In the genomic region with DNA sequence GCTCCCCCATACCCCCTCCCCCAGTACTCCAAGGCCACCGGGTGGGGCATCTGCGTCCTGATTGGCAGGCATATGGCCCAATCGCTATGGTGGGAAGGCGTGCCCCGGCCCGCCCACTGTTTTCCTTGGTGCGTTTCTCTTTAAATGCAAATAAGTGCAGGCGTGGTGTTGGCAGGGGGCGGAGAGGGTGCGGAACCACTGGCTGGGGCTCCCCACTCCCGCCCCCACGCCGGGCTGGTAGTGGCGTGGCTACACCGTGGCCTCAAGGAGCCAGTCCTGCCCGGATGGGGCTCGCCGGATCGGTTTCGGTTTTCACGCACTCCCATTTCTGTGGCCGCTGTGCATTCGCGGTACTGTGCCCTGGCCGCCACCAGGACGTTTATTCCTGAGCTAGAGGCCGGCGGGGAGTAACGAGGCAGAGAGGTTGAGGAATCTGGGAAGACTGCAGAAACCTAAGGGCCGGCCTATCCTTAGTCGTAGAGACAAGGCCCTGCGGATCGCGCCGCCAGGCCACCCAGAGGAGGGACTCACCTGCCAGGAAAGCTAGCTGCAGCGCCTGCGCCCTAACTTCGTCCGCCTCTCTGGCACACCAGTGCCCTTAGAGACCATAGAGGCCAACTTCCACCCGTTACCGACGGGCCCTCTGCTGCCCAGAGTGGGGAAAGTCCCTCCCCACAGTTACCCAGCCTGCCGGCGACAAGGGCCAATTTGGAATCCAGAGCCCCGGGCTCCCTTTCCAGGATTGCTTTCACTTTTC, we compare ENCODE assay signal across 1 cellular context.
A peak's percentile ranks its signal among the peaks of the same experiment; 100 is the strongest.
TF ChIP-seq lines count a peak whose summit lies in the region.

No MANE protein-coding gene starts in this region.

TF ChIP-seq in HepG2, 621 proteins besides CTCF, POLR2A, EP300 and RAD21 (continued from another document and continues in another):
- TF ChIP-seq, protein P1, sequence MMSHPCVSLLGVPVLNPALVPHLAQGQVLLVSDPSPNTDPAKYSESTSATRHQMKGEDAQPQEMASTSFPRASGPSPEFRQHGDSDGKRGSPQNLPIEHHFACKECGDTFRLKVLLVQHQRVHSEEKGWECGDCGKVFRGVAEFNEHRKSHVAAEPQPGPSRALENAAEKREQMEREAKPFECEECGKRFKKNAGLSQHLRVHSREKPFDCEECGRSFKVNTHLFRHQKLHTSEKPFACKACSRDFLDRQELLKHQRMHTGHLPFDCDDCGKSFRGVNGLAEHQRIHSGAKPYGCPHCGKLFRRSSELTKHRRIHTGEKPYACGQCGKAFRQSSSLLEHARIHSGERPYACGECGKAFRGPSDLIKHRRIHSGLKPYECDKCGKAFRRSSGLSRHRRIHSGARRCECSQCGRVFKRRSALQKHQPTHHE (CRISPR knock-in tag; IDR thresholded peaks at IDR 0.05; ENCODE audit: borderline replicate concordance): no peak
- TF ChIP-seq NCOA1 (CRISPR knock-in tag; IDR thresholded peaks at IDR 0.05) (no peak), SMARCE1 (IDR thresholded peaks at IDR 0.05; ENCODE audit: borderline replicate concordance) (no peak), ZNF3 (CRISPR knock-in tag; IDR thresholded peaks at IDR 0.05) (no peak), GABPB1 (CRISPR knock-in tag; IDR thresholded peaks at IDR 0.05) (peak; percentile 55; the same call in 1 of the 2 replicates), AHR (CRISPR knock-in tag; IDR thresholded peaks at IDR 0.05) (no peak), NKX3-1 (CRISPR knock-in tag; IDR thresholded peaks at IDR 0.05) (no peak), KLF11 (CRISPR knock-in tag; IDR thresholded peaks at IDR 0.05) (no peak), MYC (CRISPR knock-in tag; IDR thresholded peaks at IDR 0.05; ENCODE audit: borderline replicate concordance) (peak; percentile 29; the same call in 1 of the 2 replicates), SUZ12 (IDR thresholded peaks at IDR 0.05; ENCODE audit: low read depth, low read length) (no peak), ZNF136 (CRISPR knock-in tag; IDR thresholded peaks at IDR 0.05; ENCODE audit: low read depth) (no peak), SMAD3 (CRISPR knock-in tag; IDR thresholded peaks at IDR 0.05) (no peak), HDAC2 (CRISPR knock-in tag; IDR thresholded peaks at IDR 0.05) (no peak), ZSCAN22 (CRISPR knock-in tag; IDR thresholded peaks at IDR 0.05) (no peak), SYNCRIP (IDR thresholded peaks at IDR 0.05; ENCODE audit: insufficient read depth, low read depth, low read length) (no peak), MAZ (IDR thresholded peaks at IDR 0.05; ENCODE audit: borderline replicate concordance, low read depth, low read length) (peak; percentile 38; the same call in 1 of the 2 replicates), MAZ (CRISPR knock-in tag; IDR thresholded peaks at IDR 0.05; ENCODE audit: low read depth) (peak; percentile 56; the same call in 1 of the 2 replicates), PCBP1 (IDR thresholded peaks at IDR 0.05; ENCODE audit: borderline replicate concordance, low read depth, low read length) (no peak), NONO (IDR thresholded peaks at IDR 0.05) (no peak), NONO (CRISPR knock-in tag; conservative IDR thresholded peaks at IDR 0.05) (peak; percentile 55), FOXM1 (CRISPR knock-in tag; IDR thresholded peaks at IDR 0.05) (no peak), TSC22D2 (CRISPR knock-in tag; IDR thresholded peaks at IDR 0.05; ENCODE audit: borderline replicate concordance) (no peak), ARNTL (CRISPR knock-in tag; IDR thresholded peaks at IDR 0.05) (0 out of 2 replicates have a peak, but pooled peaks have one; percentile 26), IRF2 (CRISPR knock-in tag; IDR thresholded peaks at IDR 0.05) (no peak), RBM22 (optimal IDR thresholded peaks at IDR 0.05; ENCODE audit: low read length) (no peak), ZFP41 (CRISPR knock-in tag; IDR thresholded peaks at IDR 0.05; ENCODE audit: borderline replicate concordance) (no peak), KMT2B (CRISPR knock-in tag; IDR thresholded peaks at IDR 0.05) (0 out of 2 replicates have a peak, but pooled peaks have one; percentile 3), ZNF331 (CRISPR knock-in tag; IDR thresholded peaks at IDR 0.05) (no peak), ZNF564 (CRISPR knock-in tag; IDR thresholded peaks at IDR 0.05) (no peak), ZNF672 (CRISPR knock-in tag; IDR thresholded peaks at IDR 0.05) (no peak), ZNF766 (CRISPR knock-in tag; IDR thresholded peaks at IDR 0.05; ENCODE audit: borderline replicate concordance) (no peak), ZNF883 (CRISPR knock-in tag; IDR thresholded peaks at IDR 0.05; ENCODE audit: not compliant biosample characterization) (no peak), ZNF34 (CRISPR knock-in tag; IDR thresholded peaks at IDR 0.05; ENCODE audit: borderline replicate concordance) (no peak), ZNF75D (CRISPR knock-in tag; IDR thresholded peaks at IDR 0.05; ENCODE audit: borderline replicate concordance) (no peak), GTF2F1 (IDR thresholded peaks at IDR 0.05; ENCODE audit: low read length) (no peak), ZNF674 (CRISPR knock-in tag; IDR thresholded peaks at IDR 0.05; ENCODE audit: low read depth) (no peak), ZNF496 (CRISPR knock-in tag; IDR thresholded peaks at IDR 0.05; ENCODE audit: insufficient replicate concordance) (no peak), ZNF562 (CRISPR knock-in tag; IDR thresholded peaks at IDR 0.05; ENCODE audit: borderline replicate concordance) (no peak), ZMAT3 (CRISPR knock-in tag; conservative IDR thresholded peaks at IDR 0.05) (no peak), ZNF7 (CRISPR knock-in tag; IDR thresholded peaks at IDR 0.05) (no peak), TCF7L2 (IDR thresholded peaks at IDR 0.05; ENCODE audit: low read depth, low read length) (no peak), TEAD2 (CRISPR knock-in tag; IDR thresholded peaks at IDR 0.05) (no peak), MBNL3 (CRISPR knock-in tag; conservative IDR thresholded peaks at IDR 0.05) (no peak), SRSF9 (IDR thresholded peaks at IDR 0.05; ENCODE audit: borderline replicate concordance, insufficient read depth, low read depth, low read length, poor library complexity, severe bottlenecking) (no peak), MAFK (conservative IDR thresholded peaks at IDR 0.05 in 1 of 2, IDR thresholded peaks at IDR 0.05 in 1 of 2; ENCODE audit: low read length in 2 of 2) (no peak), ZNF782 (CRISPR knock-in tag; IDR thresholded peaks at IDR 0.05; ENCODE audit: borderline replicate concordance) (no peak), KLF9 (CRISPR knock-in tag; IDR thresholded peaks at IDR 0.05; ENCODE audit: low read depth) (no peak), ZMYM4 (CRISPR knock-in tag; IDR thresholded peaks at IDR 0.05) (peak; percentile 41), GFI1 (CRISPR knock-in tag; IDR thresholded peaks at IDR 0.05; ENCODE audit: borderline replicate concordance) (no peak), KLF15 (CRISPR knock-in tag; IDR thresholded peaks at IDR 0.05; ENCODE audit: borderline replicate concordance) (no peak)
- TF ChIP-seq, protein P2, sequence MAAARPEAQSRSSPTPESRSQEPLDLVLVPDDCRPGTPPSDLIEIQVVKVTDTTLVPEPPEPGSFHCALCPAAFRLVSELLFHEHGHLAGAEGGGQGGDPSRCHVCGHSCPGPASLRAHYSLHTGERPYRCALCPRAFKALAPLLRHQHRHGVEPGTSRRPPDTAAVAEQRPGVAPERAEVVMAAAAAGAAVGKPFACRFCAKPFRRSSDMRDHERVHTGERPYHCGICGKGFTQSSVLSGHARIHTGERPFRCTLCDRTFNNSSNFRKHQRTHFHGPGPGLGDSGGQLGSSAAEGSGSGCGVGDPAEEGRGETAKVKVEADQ (CRISPR knock-in tag; IDR thresholded peaks at IDR 0.05; ENCODE audit: borderline replicate concordance): no peak
- TF ChIP-seq, protein P3, sequence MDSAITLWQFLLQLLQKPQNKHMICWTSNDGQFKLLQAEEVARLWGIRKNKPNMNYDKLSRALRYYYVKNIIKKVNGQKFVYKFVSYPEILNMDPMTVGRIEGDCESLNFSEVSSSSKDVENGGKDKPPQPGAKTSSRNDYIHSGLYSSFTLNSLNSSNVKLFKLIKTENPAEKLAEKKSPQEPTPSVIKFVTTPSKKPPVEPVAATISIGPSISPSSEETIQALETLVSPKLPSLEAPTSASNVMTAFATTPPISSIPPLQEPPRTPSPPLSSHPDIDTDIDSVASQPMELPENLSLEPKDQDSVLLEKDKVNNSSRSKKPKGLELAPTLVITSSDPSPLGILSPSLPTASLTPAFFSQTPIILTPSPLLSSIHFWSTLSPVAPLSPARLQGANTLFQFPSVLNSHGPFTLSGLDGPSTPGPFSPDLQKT (CRISPR knock-in tag; IDR thresholded peaks at IDR 0.05; ENCODE audit: borderline replicate concordance): no peak
- TF ChIP-seq, protein P4, sequence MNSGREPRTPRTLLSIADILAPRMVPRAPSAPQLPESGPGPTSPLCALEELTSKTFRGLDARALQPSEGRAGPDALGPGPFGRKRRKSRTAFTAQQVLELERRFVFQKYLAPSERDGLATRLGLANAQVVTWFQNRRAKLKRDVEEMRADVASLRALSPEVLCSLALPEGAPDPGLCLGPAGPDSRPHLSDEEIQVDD (CRISPR knock-in tag; IDR thresholded peaks at IDR 0.05; ENCODE audit: borderline replicate concordance): no peak
- TF ChIP-seq, protein P5, sequence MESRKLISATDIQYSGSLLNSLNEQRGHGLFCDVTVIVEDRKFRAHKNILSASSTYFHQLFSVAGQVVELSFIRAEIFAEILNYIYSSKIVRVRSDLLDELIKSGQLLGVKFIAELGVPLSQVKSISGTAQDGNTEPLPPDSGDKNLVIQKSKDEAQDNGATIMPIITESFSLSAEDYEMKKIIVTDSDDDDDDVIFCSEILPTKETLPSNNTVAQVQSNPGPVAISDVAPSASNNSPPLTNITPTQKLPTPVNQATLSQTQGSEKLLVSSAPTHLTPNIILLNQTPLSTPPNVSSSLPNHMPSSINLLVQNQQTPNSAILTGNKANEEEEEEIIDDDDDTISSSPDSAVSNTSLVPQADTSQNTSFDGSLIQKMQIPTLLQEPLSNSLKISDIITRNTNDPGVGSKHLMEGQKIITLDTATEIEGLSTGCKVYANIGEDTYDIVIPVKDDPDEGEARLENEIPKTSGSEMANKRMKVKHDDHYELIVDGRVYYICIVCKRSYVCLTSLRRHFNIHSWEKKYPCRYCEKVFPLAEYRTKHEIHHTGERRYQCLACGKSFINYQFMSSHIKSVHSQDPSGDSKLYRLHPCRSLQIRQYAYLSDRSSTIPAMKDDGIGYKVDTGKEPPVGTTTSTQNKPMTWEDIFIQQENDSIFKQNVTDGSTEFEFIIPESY (CRISPR knock-in tag; IDR thresholded peaks at IDR 0.05): no peak
- TF ChIP-seq, protein P6, sequence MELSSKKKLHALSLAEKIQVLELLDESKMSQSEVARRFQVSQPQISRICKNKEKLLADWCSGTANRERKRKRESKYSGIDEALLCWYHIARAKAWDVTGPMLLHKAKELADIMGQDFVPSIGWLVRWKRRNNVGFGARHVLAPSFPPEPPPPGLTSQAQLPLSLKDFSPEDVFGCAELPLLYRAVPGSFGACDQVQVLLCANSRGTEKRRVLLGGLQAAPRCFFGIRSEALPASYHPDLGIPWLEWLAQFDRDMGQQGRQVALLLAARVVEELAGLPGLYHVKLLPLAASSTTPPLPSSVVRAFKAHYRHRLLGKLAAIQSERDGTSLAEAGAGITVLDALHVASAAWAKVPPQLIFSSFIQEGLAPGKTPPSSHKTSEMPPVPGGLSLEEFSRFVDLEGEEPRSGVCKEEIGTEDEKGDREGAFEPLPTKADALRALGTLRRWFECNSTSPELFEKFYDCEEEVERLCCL (CRISPR knock-in tag; IDR thresholded peaks at IDR 0.05; ENCODE audit: borderline replicate concordance): no peak
- TF ChIP-seq, protein P7, sequence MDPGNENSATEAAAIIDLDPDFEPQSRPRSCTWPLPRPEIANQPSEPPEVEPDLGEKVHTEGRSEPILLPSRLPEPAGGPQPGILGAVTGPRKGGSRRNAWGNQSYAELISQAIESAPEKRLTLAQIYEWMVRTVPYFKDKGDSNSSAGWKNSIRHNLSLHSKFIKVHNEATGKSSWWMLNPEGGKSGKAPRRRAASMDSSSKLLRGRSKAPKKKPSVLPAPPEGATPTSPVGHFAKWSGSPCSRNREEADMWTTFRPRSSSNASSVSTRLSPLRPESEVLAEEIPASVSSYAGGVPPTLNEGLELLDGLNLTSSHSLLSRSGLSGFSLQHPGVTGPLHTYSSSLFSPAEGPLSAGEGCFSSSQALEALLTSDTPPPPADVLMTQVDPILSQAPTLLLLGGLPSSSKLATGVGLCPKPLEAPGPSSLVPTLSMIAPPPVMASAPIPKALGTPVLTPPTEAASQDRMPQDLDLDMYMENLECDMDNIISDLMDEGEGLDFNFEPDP (CRISPR knock-in tag; conservative IDR thresholded peaks at IDR 0.05): no peak
- TF ChIP-seq, protein P8, sequence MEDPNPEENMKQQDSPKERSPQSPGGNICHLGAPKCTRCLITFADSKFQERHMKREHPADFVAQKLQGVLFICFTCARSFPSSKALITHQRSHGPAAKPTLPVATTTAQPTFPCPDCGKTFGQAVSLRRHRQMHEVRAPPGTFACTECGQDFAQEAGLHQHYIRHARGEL (CRISPR knock-in tag; IDR thresholded peaks at IDR 0.05): no peak
- TF ChIP-seq, protein P9, sequence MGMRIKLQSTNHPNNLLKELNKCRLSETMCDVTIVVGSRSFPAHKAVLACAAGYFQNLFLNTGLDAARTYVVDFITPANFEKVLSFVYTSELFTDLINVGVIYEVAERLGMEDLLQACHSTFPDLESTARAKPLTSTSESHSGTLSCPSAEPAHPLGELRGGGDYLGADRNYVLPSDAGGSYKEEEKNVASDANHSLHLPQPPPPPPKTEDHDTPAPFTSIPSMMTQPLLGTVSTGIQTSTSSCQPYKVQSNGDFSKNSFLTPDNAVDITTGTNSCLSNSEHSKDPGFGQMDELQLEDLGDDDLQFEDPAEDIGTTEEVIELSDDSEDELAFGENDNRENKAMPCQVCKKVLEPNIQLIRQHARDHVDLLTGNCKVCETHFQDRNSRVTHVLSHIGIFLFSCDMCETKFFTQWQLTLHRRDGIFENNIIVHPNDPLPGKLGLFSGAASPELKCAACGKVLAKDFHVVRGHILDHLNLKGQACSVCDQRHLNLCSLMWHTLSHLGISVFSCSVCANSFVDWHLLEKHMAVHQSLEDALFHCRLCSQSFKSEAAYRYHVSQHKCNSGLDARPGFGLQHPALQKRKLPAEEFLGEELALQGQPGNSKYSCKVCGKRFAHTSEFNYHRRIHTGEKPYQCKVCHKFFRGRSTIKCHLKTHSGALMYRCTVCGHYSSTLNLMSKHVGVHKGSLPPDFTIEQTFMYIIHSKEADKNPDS (CRISPR knock-in tag; IDR thresholded peaks at IDR 0.05): no peak
- TF ChIP-seq, protein P10, sequence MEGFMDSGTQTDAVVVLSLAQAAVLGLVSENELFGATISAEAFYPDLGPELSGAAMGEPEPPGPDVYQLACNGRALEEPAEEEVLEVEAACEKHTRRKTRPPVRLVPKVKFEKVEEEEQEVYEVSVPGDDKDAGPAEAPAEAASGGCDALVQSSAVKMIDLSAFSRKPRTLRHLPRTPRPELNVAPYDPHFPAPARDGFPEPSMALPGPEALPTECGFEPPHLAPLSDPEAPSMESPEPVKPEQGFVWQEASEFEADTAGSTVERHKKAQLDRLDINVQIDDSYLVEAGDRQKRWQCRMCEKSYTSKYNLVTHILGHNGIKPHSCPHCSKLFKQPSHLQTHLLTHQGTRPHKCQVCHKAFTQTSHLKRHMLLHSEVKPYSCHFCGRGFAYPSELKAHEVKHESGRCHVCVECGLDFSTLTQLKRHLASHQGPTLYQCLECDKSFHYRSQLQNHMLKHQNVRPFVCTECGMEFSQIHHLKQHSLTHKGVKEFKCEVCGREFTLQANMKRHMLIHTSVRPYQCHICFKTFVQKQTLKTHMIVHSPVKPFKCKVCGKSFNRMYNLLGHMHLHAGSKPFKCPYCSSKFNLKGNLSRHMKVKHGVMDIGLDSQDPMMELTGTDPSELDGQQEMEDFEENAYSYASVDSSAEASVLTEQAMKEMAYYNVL (CRISPR knock-in tag; IDR thresholded peaks at IDR 0.05; ENCODE audit: borderline replicate concordance): no peak
